In the genomic region with DNA sequence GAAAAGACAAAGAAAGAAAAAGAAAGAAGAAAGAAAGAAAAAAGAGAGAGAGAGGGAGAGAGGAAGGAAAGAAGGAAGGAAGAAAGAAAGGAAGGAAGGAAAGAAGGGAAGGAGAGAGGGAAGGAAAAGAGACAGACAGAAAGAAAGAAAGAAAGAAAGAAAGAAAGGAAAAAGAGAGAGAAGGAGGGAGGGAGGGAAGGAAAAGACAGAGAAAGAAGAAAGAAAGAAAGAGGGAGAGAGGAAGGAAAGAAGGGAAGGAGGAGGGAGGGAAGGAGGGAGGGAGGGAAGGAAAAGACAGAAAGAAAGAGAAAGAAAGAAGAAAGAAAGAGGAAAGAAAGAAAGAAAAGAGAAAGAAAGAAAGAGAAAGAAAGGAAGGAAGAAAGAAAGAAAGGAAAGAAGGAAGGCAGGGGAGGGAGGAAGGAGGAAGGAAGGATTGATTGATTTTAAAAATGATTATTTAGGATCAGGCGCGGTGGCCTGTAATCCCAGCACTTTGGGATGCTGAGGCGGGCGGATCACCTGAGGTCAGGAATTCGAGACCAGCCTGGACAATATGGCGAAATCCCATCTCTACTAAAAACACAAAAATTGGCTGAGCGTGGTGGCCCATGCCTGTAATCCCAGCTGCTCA, we compare ENCODE assay signal across 18 cellular contexts. TPM values are rescaled to one million over a fixed set of nuclear protein-coding genes. Genes with fewer than 3 reads are reported as not detected.
DNase-seq lines count a peak whose midpoint lies in the region; ATAC-seq and TF ChIP-seq lines count a peak whose summit lies in the region.
"Had no signal": no experiment of that assay in that cellular context is flagged by ENCODE, and none has a peak within 500 bp of the region (broad histone marks: within the 10 kb centered on the region; RNA-seq: fewer than 3 reads in every experiment).

No MANE protein-coding gene starts in this region.

- H3K27me3 Mint-ChIP-seq in CD14-positive monocyte (ENCODE audit: low read depth in 3 of 3): peaks cover 9 to 16% (median 11%) of the 10 kb centered on the region in 3 donors

- H3K9me3 ChIP-seq in BLaER1 treated with 17β-estradiol and CSF1 and Interleukin-3, amounts not matched to agents 10 nM and 100 nM (replicated peaks in 1 of 11): no peaks in the 10 kb centered on the region
- no peaks in the 10 kb centered on the region for H3K9me3 ChIP-seq in IMR-90 (ENCODE audit: control insufficient read depth, insufficient read depth, low read length)
- H3K9me3 ChIP-seq in neutrophil: no peaks in the 10 kb centered on the region
- H3K9me3 ChIP-seq: BE2C had no signal

- TF ChIP-seq RAD21 in IMR-90 (IDR thresholded peaks at IDR 0.05; ENCODE audit: low read length): no peak

- H3K27ac Mint-ChIP-seq in CD14-positive monocyte: peak overlapping the region in 4 of 7 donors; percentile 49 to 88 (median 80)
- H3K27ac Mint-ChIP-seq: CD4-positive, alpha-beta memory T cell had no signal

- no peak overlapping the region for H3K4me3 ChIP-seq in BLaER1 treated with 17β-estradiol and CSF1 and Interleukin-3, amounts not matched to agents 10 nM and 100 nM
- H3K4me3 ChIP-seq in IMR-90 (ENCODE audit: insufficient read depth, low read depth, low read length) (no peak overlapping the region), neutrophil (ENCODE audit: low read depth in 1 of 2, low read length in 1 of 2) (no peak overlapping the region)

- H2AK5ac ChIP-seq in IMR-90 (ENCODE audit: low read depth, low read length): no peak overlapping the region

- ATAC-seq in IMR-90 (ENCODE audit: low read depth) (no peak), HG03378 (IDR thresholded peaks at IDR 0.05; ENCODE audit: unreplicated experiment) (no peak)
- ATAC-seq: HCT116, HepG2 had no signal

- no peak overlapping the region for H3K56ac ChIP-seq in IMR-90 (ENCODE audit: extremely low read depth, insufficient read depth, low read length)

- no peak overlapping the region for H4K5ac ChIP-seq in IMR-90 (ENCODE audit: low read depth, low read length)

- peaks cover 0 to 2% (median 0%) of the 10 kb centered on the region in 7 donors for H3K9me3 Mint-ChIP-seq in CD14-positive monocyte
- H3K9me3 Mint-ChIP-seq: CD4-positive, alpha-beta memory T cell had no signal

- BruUV-seq in IMR-90 (replicated peaks; lab: Mats Ljungman, UMichigan): no TSS peak

- H3K18ac ChIP-seq in IMR-90 (ENCODE audit: low read depth, low read length): no peak overlapping the region

- no peak overlapping the region for H2BK15ac ChIP-seq in IMR-90 (ENCODE audit: low read depth, low read length)

- no peaks in the 10 kb centered on the region for H3K79me1 ChIP-seq in IMR-90 (ENCODE audit: low read depth in 1 of 2, low read length in 2 of 2)

- H3K4me2 ChIP-seq in BLaER1 treated with 17β-estradiol and CSF1 and Interleukin-3, amounts not matched to agents 10 nM and 100 nM: peak overlapping the region in 10 of 11 experiments; percentile 75 to 96 (median 86); a peak in 20 of 22 replicates
- H3K4me2 ChIP-seq in IMR-90 (ENCODE audit: low read depth, low read length): no peak overlapping the region

- H3K14ac ChIP-seq in IMR-90 (replicated peaks; ENCODE audit: low read depth, low read length): no peak overlapping the region

- no peak overlapping the region for H2AK9ac ChIP-seq in IMR-90 (replicated peaks; ENCODE audit: low read depth, low read length, poor library complexity)

- no peak for TF ChIP-seq CTCF in CD14-positive monocyte (IDR thresholded peaks at IDR 0.05)
- TF ChIP-seq CTCF in IMR-90 (conservative IDR thresholded peaks at IDR 0.05; ENCODE audit: low read depth, low read length): no peak
- no peak for TF ChIP-seq CTCF in neutrophil (IDR thresholded peaks at IDR 0.05)

- no peak overlapping the region for H2BK20ac ChIP-seq in IMR-90 (ENCODE audit: low read depth, low read length)

- H3K27ac ChIP-seq in BLaER1 treated with 17β-estradiol and CSF1 and Interleukin-3, amounts not matched to agents 10 nM and 100 nM: peak overlapping the region in 9 of 11 experiments; percentile 91 to 99 (median 98); a peak in 15 of 22 replicates
- no peak overlapping the region for H3K27ac ChIP-seq in IMR-90 (ENCODE audit: insufficient read depth, low read length)
- H3K27ac ChIP-seq in neutrophil: peak overlapping the region; percentile 41
- H3K27ac ChIP-seq: C4-2B had no signal

- peak overlapping the region in 1 of 2 donors; percentile 35 for H3K4me3 Mint-ChIP-seq in CD14-positive monocyte
- H3K4me3 Mint-ChIP-seq: CD4-positive, alpha-beta memory T cell had no signal

- DNase-seq in CD14-positive monocyte (ENCODE audit: low spot score): no peak
- no peak for DNase-seq in IMR-90
- DNase-seq in NCI-H146 (lab: John Stamatoyannopoulos, UW): no peak
- no peak for DNase-seq in retina
- DNase-seq: ACHN; BE2C; Calu3; CD4-positive, alpha-beta memory T cell; DMS79 treated with DMSO at 0.1 percent for 48 hours; GF-D8; GOT3; H7 had no signal

- intact Hi-C loops in CD14-positive monocyte (cut with micrococcal nuclease): loop anchor here (10.0 kb wide), 2 partner anchors 435 to 645 kb away; no protein-coding TSS in a partner anchor
- intact Hi-C loops in IMR-90 (cut with micrococcal nuclease): loop anchor here (5.0 kb wide), 1 partner anchor 642 kb away; no protein-coding TSS in a partner anchor

- no peaks in the 10 kb centered on the region for H4K20me1 ChIP-seq in BLaER1 treated with 17β-estradiol and CSF1 and Interleukin-3, amounts not matched to agents 10 nM and 100 nM
- no peaks in the 10 kb centered on the region for H4K20me1 ChIP-seq in IMR-90 (ENCODE audit: insufficient read depth, low read length)

- H2BK120ac ChIP-seq in IMR-90 (ENCODE audit: low read depth, low read length): peak overlapping the region; percentile 33; the same call in 1 of the 2 replicates

- no peaks in the 10 kb centered on the region for H3K36me3 ChIP-seq in BLaER1 treated with 17β-estradiol and CSF1 and Interleukin-3, amounts not matched to agents 10 nM and 100 nM
- H3K36me3 ChIP-seq in IMR-90 (ENCODE audit: control insufficient read depth, insufficient read depth, low read length): no peaks in the 10 kb centered on the region
- no peaks in the 10 kb centered on the region for H3K36me3 ChIP-seq in neutrophil
- H3K36me3 ChIP-seq: BE2C had no signal

- in situ Hi-C loops in IMR-90 (cut with MboI; ENCODE audit: low sequenced_read_pairs): loop anchor here (5.0 kb wide), 3 partner anchors 42 to 647 kb away; no protein-coding TSS in a partner anchor

- CTCF ChIA-PET in IMR-90 (lab: Yijun Ruan, JAX): no interaction called here

- no peak overlapping the region for H4K91ac ChIP-seq in IMR-90 (ENCODE audit: insufficient read depth, low read depth, low read length)

- H3K27me3 ChIP-seq in BLaER1 treated with 17β-estradiol and CSF1 and Interleukin-3, amounts not matched to agents 10 nM and 100 nM: peaks cover 0 to 5% (median 0%) of the 10 kb centered on the region in 11 experiments; a peak in 5 of 22 replicates
- H3K27me3 ChIP-seq in IMR-90 (ENCODE audit: control insufficient read depth, insufficient read depth, low read length): no peaks in the 10 kb centered on the region
- no peaks in the 10 kb centered on the region for H3K27me3 ChIP-seq in neutrophil
- H3K27me3 ChIP-seq: BE2C had no signal

- H3K4me1 Mint-ChIP-seq in CD14-positive monocyte: peaks cover 67% of the 10 kb centered on the region

- peaks cover 42 to 90% (median 85%) of the 10 kb centered on the region in 10 experiments for H3K4me1 ChIP-seq in BLaER1 treated with 17β-estradiol and CSF1 and Interleukin-3, amounts not matched to agents 10 nM and 100 nM
- peaks cover 18% of the 10 kb centered on the region for H3K4me1 ChIP-seq in IMR-90 (ENCODE audit: control insufficient read depth, insufficient read depth, low read length)
- H3K4me1 ChIP-seq in neutrophil (ENCODE audit: control insufficient read depth in 1 of 2, insufficient read depth in 1 of 2, low read depth in 1 of 2, low read length in 1 of 2): peaks cover 77 to 78% of the 10 kb centered on the region in 2 experiments

- POLR2A ChIA-PET in IMR-90 (lab: Charles Lee; ENCODE audit: unreplicated experiment): no interaction called here

- H3K23ac ChIP-seq in IMR-90 (ENCODE audit: low read depth, low read length): no peak overlapping the region

- peaks cover 2 to 3% of the 10 kb centered on the region in 2 donors for H3K36me3 Mint-ChIP-seq in CD14-positive monocyte
- H3K36me3 Mint-ChIP-seq: CD4-positive, alpha-beta memory T cell had no signal

- no peak overlapping the region for H2BK5ac ChIP-seq in IMR-90 (ENCODE audit: low read depth, low read length, poor library complexity, severe bottlenecking)

- dilution Hi-C loops in IMR-90 (cut with HindIII; ENCODE audit: low sequenced_read_pairs, unreplicated experiment): no loop called here

- H3K9me1 ChIP-seq in IMR-90 (ENCODE audit: insufficient read depth, low read length): peaks cover 23% of the 10 kb centered on the region

- no peak overlapping the region for H2AFZ ChIP-seq in IMR-90 (replicated peaks; ENCODE audit: low read length, poor library complexity)

- H3K9ac ChIP-seq in BLaER1 treated with 17β-estradiol and CSF1 and Interleukin-3, amounts not matched to agents 10 nM and 100 nM: peak overlapping the region in 4 of 11 experiments; percentile 11 to 83 (median 38); a peak in 4 of 22 replicates
- H3K9ac ChIP-seq in IMR-90 (ENCODE audit: low read depth, low read length): no peak overlapping the region

- no CpG with 5 or more reads among the region's 7 CpGs for WGBS in IMR-90 (ENCODE audit: extremely low coverage in 2 of 2, insufficient read length in 1 of 2), 2 experiments

- no peak overlapping the region for H3K4ac ChIP-seq in IMR-90 (ENCODE audit: low read depth, low read length)

- TF ChIP-seq POLR2A in IMR-90 (IDR thresholded peaks at IDR 0.05; ENCODE audit: low read depth, low read length): no peak

- no peak overlapping the region for H4K8ac ChIP-seq in IMR-90 (ENCODE audit: low read depth in 2 of 2, low read length in 2 of 2)

RNA-seq across cellular contexts. Expression of gene TOR1B, which starts 23.3 kb away (rescaled TPM):
- 10 to 100 TPM; 15.8 to 18.0 TPM for polyA plus RNA-seq in CD14-positive monocyte
- total RNA-seq in IMR-90 (2012; rRNA removed): 15.6 and 16.4 TPM in 2 replicates
- polyA plus RNA-seq in IMR-90 (2012; rRNA removed): 20.5 and 21.0 TPM in 2 replicates
- polyA plus RNA-seq in IMR-90 (2012; cell fraction: cytosol; rRNA removed): 22.9 and 28.0 TPM in 2 replicates
- 15.8 and 20.5 TPM in 2 replicates for polyA plus RNA-seq in IMR-90 (2012; cell fraction: nucleus; rRNA removed; ENCODE audit: low replicate concordance)

RNA-seq across cellular contexts. Expression of gene PTGES, which starts 26.8 kb away (rescaled TPM):
- polyA plus RNA-seq in CD14-positive monocyte (under 1 TPM; 0.29 to 0.84 TPM), IMR-90 (2012; rRNA removed) (6.3 TPM in 2 replicates)
- 2.8 and 3.2 TPM in 2 replicates for total RNA-seq in IMR-90 (2012; rRNA removed)
- polyA plus RNA-seq in IMR-90 (2012; cell fraction: cytosol; rRNA removed): 6.9 and 12.7 TPM in 2 replicates
- 1.5 TPM in 2 replicates for polyA plus RNA-seq in IMR-90 (2012; cell fraction: nucleus; rRNA removed; ENCODE audit: low replicate concordance)
- total RNA-seq: CD4-positive, alpha-beta memory T cell had no signal
- polyA plus RNA-seq: CD4-positive, alpha-beta memory T cell; HepG2 had no signal

RNA-seq across cellular contexts. Expression of gene TOR1A, which starts 44.3 kb away (rescaled TPM):
- polyA plus RNA-seq in CD14-positive monocyte (10 to 100 TPM; 89.6 to 95.3 TPM), IMR-90 (2012; rRNA removed) (67.5 and 74.2 TPM in 2 replicates)
- total RNA-seq in IMR-90 (2012; rRNA removed): 27.1 and 34.4 TPM in 2 replicates
- polyA plus RNA-seq in IMR-90 (2012; cell fraction: cytosol; rRNA removed): 38.0 and 47.1 TPM in 2 replicates
- 16.4 and 30.6 TPM in 2 replicates for polyA plus RNA-seq in IMR-90 (2012; cell fraction: nucleus; rRNA removed; ENCODE audit: low replicate concordance)

RNA-seq across cellular contexts. Expression of gene C9orf78, which starts 55.4 kb away (rescaled TPM):
- polyA plus RNA-seq in CD14-positive monocyte (10 to 100 TPM; 53.3 to 82.4 TPM), IMR-90 (2012; rRNA removed) (36.7 and 46.0 TPM in 2 replicates)
- 29.8 and 57.5 TPM in 2 replicates for total RNA-seq in IMR-90 (2012; rRNA removed)
- polyA plus RNA-seq in IMR-90 (2012; cell fraction: cytosol; rRNA removed): 18.7 and 18.8 TPM in 2 replicates
- 3.1 and 12.3 TPM in 2 replicates for polyA plus RNA-seq in IMR-90 (2012; cell fraction: nucleus; rRNA removed; ENCODE audit: low replicate concordance)

RNA-seq across cellular contexts. Expression of gene USP20, which starts 55.6 kb away (rescaled TPM):
- polyA plus RNA-seq in CD14-positive monocyte (1 to 10 TPM; 2.7 to 5.2 TPM), IMR-90 (2012; rRNA removed) (21.6 and 26.4 TPM in 2 replicates)
- 3.8 and 4.4 TPM in 2 replicates for total RNA-seq in IMR-90 (2012; rRNA removed)
- 11.6 and 19.9 TPM in 2 replicates for polyA plus RNA-seq in IMR-90 (2012; cell fraction: cytosol; rRNA removed)
- 70.4 and 183 TPM in 2 replicates for polyA plus RNA-seq in IMR-90 (2012; cell fraction: nucleus; rRNA removed; ENCODE audit: low replicate concordance)
